Comparison of ENCODE assay signal across 11 cellular contexts in genomic region chr7:94696981-94697670, GRCh38. TPM values are rescaled to one million over a fixed set of nuclear protein-coding genes. Genes with fewer than 3 reads are reported as not detected.
A peak's percentile ranks its signal among the peaks of the same experiment; 100 is the strongest.
DNase-seq lines count a peak whose midpoint lies in the region; ATAC-seq and TF ChIP-seq lines count a peak whose summit lies in the region.
"Had no signal": no experiment of that assay in that cellular context is flagged by ENCODE, and none has a peak within 500 bp of the region (broad histone marks: within the 10 kb centered on the region; RNA-seq: fewer than 3 reads in every experiment).

No MANE protein-coding gene starts in this region.

- no peaks in the 10 kb centered on the region for H4K20me1 ChIP-seq in fibroblast of lung (ENCODE audit: control insufficient read depth, extremely low read depth, insufficient read depth, low read length)

- peaks cover 2% of the 10 kb centered on the region for H3K36me3 Mint-ChIP-seq in effector memory CD8-positive, alpha-beta T cell (ENCODE audit: insufficient read depth)
- H3K36me3 Mint-ChIP-seq: activated naive CD4-positive, alpha-beta T cell treated with anti-CD3 and anti-CD28 coated beads, Interleukin-2, amount 50 U/mL, for 72 hours had no signal

- ATAC-seq in GM18519 (IDR thresholded peaks at IDR 0.05; ENCODE audit: low FRiP score, unreplicated experiment) (no peak), HG02763 (IDR thresholded peaks at IDR 0.05; ENCODE audit: unreplicated experiment) (no peak)
- ATAC-seq in effector memory CD8-positive, alpha-beta T cell (replicated peaks), result no peak

- no peak for TF ChIP-seq CTCF in fibroblast of lung (conservative IDR thresholded peaks at IDR 0.05 in 1 of 2, IDR thresholded peaks at IDR 0.05 in 1 of 2; ENCODE audit: low read depth in 1 of 2, low read length in 2 of 2)

- no peaks in the 10 kb centered on the region for H3K9me3 ChIP-seq in fibroblast of lung (ENCODE audit: control insufficient read depth, insufficient read depth, low read depth, low read length)

- H3K4me1 Mint-ChIP-seq in effector memory CD8-positive, alpha-beta T cell (ENCODE audit: low read depth in 2 of 2), result no peaks in the 10 kb centered on the region

- H3K27me3 Mint-ChIP-seq in effector memory CD8-positive, alpha-beta T cell, result peaks cover 0 to 8% of the 10 kb centered on the region in 2 donors

- H2AFZ ChIP-seq in fibroblast of lung (ENCODE audit: low read length), result peak overlapping the region; percentile 50

- peaks cover 12% of the 10 kb centered on the region for H3K4me1 ChIP-seq in fibroblast of lung (ENCODE audit: control insufficient read depth, extremely low read depth, insufficient read depth, low read length)

- DNase-seq in GM03348 (ENCODE audit: low spot score) (peak; percentile 72), OCI-M1 (lab: John Stamatoyannopoulos, UW) (peak; percentile 66), fibroblast of lung (ENCODE audit: low read depth in 2 of 2) (peak; percentile 93 to 98), pulmonary artery endothelial cell (ENCODE audit: low read depth, low spot score) (peak; percentile 88), NCI-H2107 treated with DMSO at 0.1 percent for 48 hours (lab: John Stamatoyannopoulos, UW; ENCODE audit: unreplicated experiment) (no peak)
- DNase-seq in effector memory CD8-positive, alpha-beta T cell, result no peak
- DNase-seq: NCI-H446 treated with DMSO at 0.1 percent for 48 hours had no signal

- no peaks in the 10 kb centered on the region for H3K79me2 ChIP-seq in fibroblast of lung (ENCODE audit: control insufficient read depth, insufficient read depth, low read length)

- no peaks in the 10 kb centered on the region for H3K27me3 ChIP-seq in fibroblast of lung (ENCODE audit: control insufficient read depth, insufficient read depth, low read length)

- H3K9ac ChIP-seq in fibroblast of lung (ENCODE audit: insufficient read depth, low read length), result no peak overlapping the region

- H3K9me3 Mint-ChIP-seq in effector memory CD8-positive, alpha-beta T cell, result no peaks in the 10 kb centered on the region
- H3K9me3 Mint-ChIP-seq: activated naive CD4-positive, alpha-beta T cell treated with anti-CD3 and anti-CD28 coated beads, Interleukin-2, amount 50 U/mL, for 72 hours had no signal

- H3K27ac Mint-ChIP-seq in effector memory CD8-positive, alpha-beta T cell, result no peak overlapping the region
- H3K27ac Mint-ChIP-seq: activated naive CD4-positive, alpha-beta T cell treated with anti-CD3 and anti-CD28 coated beads, Interleukin-2, amount 50 U/mL, for 72 hours had no signal

- peak overlapping the region; percentile 80 for H3K27ac ChIP-seq in fibroblast of lung (ENCODE audit: insufficient read depth, low read length)

- H3K36me3 ChIP-seq in fibroblast of lung (ENCODE audit: control insufficient read depth, insufficient read depth, low read length), result no peaks in the 10 kb centered on the region

- H3K4me3 ChIP-seq in fibroblast of lung (replicated peaks in 1 of 4; ENCODE audit: control extremely low read depth in 1 of 4, insufficient read depth in 1 of 4, low read depth in 3 of 4, low read length in 4 of 4), result peak overlapping the region in 1 of 4 experiments; percentile 30
- H3K4me3 ChIP-seq: skin epidermis had no signal

- H3K4me3 Mint-ChIP-seq in effector memory CD8-positive, alpha-beta T cell, result no peak overlapping the region

- H3K4me2 ChIP-seq in fibroblast of lung (ENCODE audit: extremely low read depth, insufficient read depth, low read length), result peak overlapping the region; percentile 61

RNA-seq across cellular contexts. Expression of gene SGCE, which starts 41.2 kb away (rescaled TPM):
- total RNA-seq in fibroblast of lung (93.2 and 106 TPM in 2 replicates), pulmonary artery endothelial cell (63.8 and 70.2 TPM in 2 replicates)
- 72.3 and 184 TPM in 2 replicates for polyA plus RNA-seq in fibroblast of lung
- 43.4 and 92.7 TPM in 2 replicates for polyA plus RNA-seq in fibroblast of lung (2012)
- 17.9 and 19.9 TPM in 2 replicates for polyA minus RNA-seq in fibroblast of lung (ENCODE audit: low replicate concordance)

Comparison
In these comparisons a context has a peak if more than half of its experiments do, and no peak if none do; other contexts are left out.
1. DNase-seq: peak in GM03348 (single experiment), OCI-M1 (single experiment), fibroblast of lung (2 of 2) and pulmonary artery endothelial cell (single experiment); none in NCI-H2107 treated with DMSO at 0.1 percent for 48 hours (single experiment) and effector memory CD8-positive, alpha-beta T cell (0 of 3).